ENCODE assay signal across 30 cellular contexts in genomic region chr18:65821890-65822289, GRCh38.
"Had no signal": no experiment of that assay in that cellular context is flagged by ENCODE, and none has a peak within 500 bp of the region (broad histone marks: within the 10 kb centered on the region; RNA-seq: fewer than 3 reads in every experiment).

No MANE protein-coding gene starts in this region.

- H3K4me3 ChIP-seq: adrenal gland, body of pancreas, breast epithelium, cardiac muscle cell, colonic mucosa had no signal

- H3K27ac ChIP-seq: adrenal gland, body of pancreas, brain microvascular endothelial cell, breast epithelium, cardiac muscle cell, colonic mucosa, VCaP had no signal

- H3K9me3 ChIP-seq: adrenal gland, body of pancreas, breast epithelium, colonic mucosa had no signal

- H3K27me3 ChIP-seq: adrenal gland, body of pancreas, brain microvascular endothelial cell, breast epithelium, cardiac muscle cell, colonic mucosa had no signal

- H3K36me3 ChIP-seq: adrenal gland, brain microvascular endothelial cell, breast epithelium, cardiac muscle cell, colonic mucosa had no signal

- DNase-seq: activated B cell treated with CpG ODN at 0.5 μM for 24 hours; activated CD4-positive, alpha-beta T cell treated with anti-CD3 and anti-CD28 coated beads for 36 hours; activated CD4-positive, alpha-beta T cell treated with anti-CD3 and anti-CD28 coated beads for 48 hours; activated CD4-positive, alpha-beta T cell treated with anti-CD3 and anti-CD28 coated beads, Interleukin-2, amount 10 ng/mL, durations not matched to agents 7 days and 5 days; activated CD4-positive, alpha-beta T cell treated with anti-CD3 and anti-CD28 coated beads, Interleukin-2, amount 50 U/mL, for 48 hours; activated CD4-positive, CD25-positive, alpha-beta regulatory T cell treated with anti-CD3 and anti-CD28 coated beads, Interleukin-2, amount 50 U/mL, for 72 hours; activated CD8-positive, alpha-beta memory T cell treated with anti-CD3 and anti-CD28 coated beads, Interleukin-2, amount 50 U/mL, for 4 hours; activated CD8-positive, alpha-beta T cell treated with anti-CD3 and anti-CD28 coated beads for 36 hours; activated effector memory CD4-positive, alpha-beta T cell treated with anti-CD3 and anti-CD28 coated beads, Interleukin-2, amount 50 U/mL, for 16 hours; activated gamma-delta T cell treated with Interleukin-2 at 50 U/mL for 16 hours; activated naive CD4-positive, alpha-beta T cell; activated naive CD4-positive, alpha-beta T cell treated with anti-CD3 and anti-CD28 coated beads for 36 hours; activated naive CD4-positive, alpha-beta T cell treated with anti-CD3 and anti-CD28 coated beads, Interleukin-2, amount 50 U/mL, for 16 hours; activated naive CD8-positive, alpha-beta T cell treated with anti-CD3 and anti-CD28 coated beads for 36 hours; activated T-cell treated with anti-CD3 and anti-CD28 coated beads, Interleukin-2, amount 50 U/mL, for 24 hours; activated T-cell treated with anti-CD3 and anti-CD28 coated beads, Interleukin-2, amount 50 U/mL, for 72 hours; adrenal gland; amniotic stem cell; aorta; body of pancreas; brain microvascular endothelial cell; caudate nucleus; cerebellar nuclear complex; colonic mucosa; T-helper 1 cell; T-helper 2 cell; T-helper 9 cell had no signal

- H3K4me1 ChIP-seq: adrenal gland, body of pancreas, breast epithelium, colonic mucosa had no signal
